In genomic region chr9:33415152-33416038, GRCh38 we compare ENCODE assay signal across 8 cellular contexts. TPM values are rescaled to one million over a fixed set of nuclear protein-coding genes. Genes with fewer than 3 reads are reported as not detected.
DNase-seq lines count a peak whose midpoint lies in the region; ATAC-seq and TF ChIP-seq lines count a peak whose summit lies in the region.

No MANE protein-coding gene starts in this region.

- no peaks in the 10 kb centered on the region for H3K36me3 ChIP-seq in BJ (ENCODE audit: control insufficient read depth, insufficient read depth, low read length)

- CTCF ChIA-PET in BJ (lab: Yijun Ruan, JAX): interaction anchor here (0.6 to 8.2 kb wide), 28 partner anchors 8 to 371 kb away, joined by 3 to 111 read pairs (median 5); partner anchors contain the start of genes AQP3, AQP7 and NFX1

- ATAC-seq in GM19395 (IDR thresholded peaks at IDR 0.05; ENCODE audit: unreplicated experiment) (peak; percentile 78), HG02970 (IDR thresholded peaks at IDR 0.05; ENCODE audit: low FRiP score, unreplicated experiment) (no peak)

- TF ChIP-seq CTCF in BJ (IDR thresholded peaks at IDR 0.05; ENCODE audit: insufficient read depth, low read depth, low read length): peak; percentile 82

- DNase-seq in BJ (ENCODE audit: low read depth) (no peak), NCI-H1092 (lab: John Stamatoyannopoulos, UW) (peak; percentile 25), kidney tubule cell (ENCODE audit: low spot score) (peak; percentile 87)
- DNase-seq in activated CD4-positive, CD25-positive, alpha-beta regulatory T cell (lab: John Stamatoyannopoulos, UW): peak; percentile 59 to 74 (median 71)
- DNase-seq in central memory CD4-positive, alpha-beta T cell: peak; percentile 98
- DNase-seq in stimulated activated CD4-positive, alpha-beta T cell treated with anti-CD3 and anti-CD28 coated beads, TNF-alpha, amount 100 ng/mL, for 24 hours (ENCODE audit: low read depth in 3 of 3): peak; percentile 60 to 93 (median 66)

- H3K27me3 ChIP-seq in BJ (ENCODE audit: control insufficient read depth, insufficient read depth, low read length): peaks cover 6% of the 10 kb centered on the region

- POLR2A ChIA-PET in BJ (lab: Charles Lee): no interaction called here

- no peak overlapping the region for H3K4me3 ChIP-seq in BJ (ENCODE audit: low read depth, low read length)

RNA-seq across cellular contexts. Expression of gene AQP7, which starts 13.0 kb away (rescaled TPM):
- polyA plus RNA-seq in BJ (2011; rRNA removed): not detected in 2 replicates
- polyA minus RNA-seq in BJ (2011; rRNA and poly(A)+ RNA removed): not detected in 2 replicates

RNA-seq across cellular contexts. Expression of gene AQP3, which starts 32.0 kb away (rescaled TPM):
- polyA plus RNA-seq in BJ (2011; rRNA removed): 0.40 and 0.47 TPM in 2 replicates
- polyA minus RNA-seq in BJ (2011; rRNA and poly(A)+ RNA removed): 0.43 TPM in 1 of 2 replicates, not detected in the other

RNA-seq across cellular contexts. Expression of gene NOL6, which starts 58.3 kb away (rescaled TPM):
- polyA plus RNA-seq in BJ (2011; rRNA removed): 23.6 and 39.4 TPM in 2 replicates
- 32.5 and 44.9 TPM in 2 replicates for polyA minus RNA-seq in BJ (2011; rRNA and poly(A)+ RNA removed)
